Comparison of ENCODE assay signal across 21 cellular contexts in genomic region chr4:1411436-1412375, GRCh38. TPM values are rescaled to one million over a fixed set of nuclear protein-coding genes. Genes with fewer than 3 reads are reported as not detected.
DNase-seq lines count a peak whose midpoint lies in the region; TF ChIP-seq lines count a peak whose summit lies in the region.
"Had no signal": no experiment of that assay in that cellular context is flagged by ENCODE, and none has a peak within 500 bp of the region (broad histone marks: within the 10 kb centered on the region; RNA-seq: fewer than 3 reads in every experiment).

No MANE protein-coding gene starts in this region.

- H3K27ac ChIP-seq in OCI-LY7 (ENCODE audit: low read depth, low read length, poor library complexity, severe bottlenecking), result no peak overlapping the region
- H3K27ac ChIP-seq: esophagus muscularis mucosa, SJCRH30, tibial nerve had no signal

- peak; percentile 23 for DNase-seq in AG08396 (ENCODE audit: low spot score)
- DNase-seq in Daoy (ENCODE audit: low read depth), result peak; percentile 7
- DNase-seq in OCI-LY7 (ENCODE audit: low spot score), result no peak
- DNase-seq in hepatic stellate cell (ENCODE audit: low spot score), result peak; percentile 9
- DNase-seq in NCI-H187 (lab: John Stamatoyannopoulos, UW), result no peak
- DNase-seq in activated naive CD4-positive, alpha-beta T cell treated with anti-CD3 and anti-CD28 coated beads, Interleukin-2, amount 10 ng/mL, durations not matched to agents 7 days and 5 days, result no peak
- DNase-seq in type B pancreatic cell (ENCODE audit: extremely low spot score, unreplicated experiment), result no peak
- DNase-seq in nephron progenitor cell, result no peak
- DNase-seq: C1 segment of cervical spinal cord; DMS53; NCI-H2029 treated with DMSO at 0.1 percent for 48 hours; NCI-H510A; SJCRH30; stimulated activated naive CD4-positive, alpha-beta T cell had no signal

- H3K4me3 Mint-ChIP-seq in activated naive CD4-positive, alpha-beta T cell treated with anti-CD3 and anti-CD28 coated beads, Interleukin-2, amount 10 ng/mL, durations not matched to agents 7 days and 5 days, result no peak overlapping the region
- H3K4me3 Mint-ChIP-seq in type B pancreatic cell, result no peak overlapping the region
- H3K4me3 Mint-ChIP-seq in nephron progenitor cell, result no peak overlapping the region
- H3K4me3 Mint-ChIP-seq: activated naive CD4-positive, alpha-beta T cell treated with anti-CD3 and anti-CD28 coated beads, Interleukin-2, amount 50 U/mL, for 24 hours; natural killer cell treated with Interleukin-12 subunit alpha and Interleukin-12 subunit beta and Interleukin-15 and Interleukin-18, amount 100 ng/mL, for 72 hours had no signal

- H3K36me3 ChIP-seq in OCI-LY7 (ENCODE audit: insufficient read depth, low read length), result no peaks in the 10 kb centered on the region
- H3K36me3 ChIP-seq: esophagus muscularis mucosa, SJCRH30, tibial nerve had no signal

- no peak overlapping the region for H3K4me3 ChIP-seq in OCI-LY7 (ENCODE audit: low read depth, low read length, poor library complexity, severe bottlenecking)
- H3K4me3 ChIP-seq: esophagus muscularis mucosa, SJCRH30, tibial nerve had no signal

- POLR2A ChIA-PET in OCI-LY7 (lab: Charles Lee), result no interaction called here

- H3K9me3 Mint-ChIP-seq in activated naive CD4-positive, alpha-beta T cell treated with anti-CD3 and anti-CD28 coated beads, Interleukin-2, amount 10 ng/mL, durations not matched to agents 7 days and 5 days, result peaks cover 2% of the 10 kb centered on the region
- H3K9me3 Mint-ChIP-seq in type B pancreatic cell, result no peaks in the 10 kb centered on the region
- peaks cover 20% of the 10 kb centered on the region for H3K9me3 Mint-ChIP-seq in nephron progenitor cell
- H3K9me3 Mint-ChIP-seq: activated naive CD4-positive, alpha-beta T cell treated with anti-CD3 and anti-CD28 coated beads, Interleukin-2, amount 50 U/mL, for 24 hours; natural killer cell treated with Interleukin-12 subunit alpha and Interleukin-12 subunit beta and Interleukin-15 and Interleukin-18, amount 100 ng/mL, for 72 hours had no signal

- H3K79me2 ChIP-seq in OCI-LY7 (ENCODE audit: insufficient read depth, low read depth, low read length), result no peaks in the 10 kb centered on the region

- intact Hi-C loops in OCI-LY7 (cut with micrococcal nuclease; ENCODE audit: unreplicated experiment), result no loop called here

- peaks cover 5% of the 10 kb centered on the region for H3K36me3 Mint-ChIP-seq in activated naive CD4-positive, alpha-beta T cell treated with anti-CD3 and anti-CD28 coated beads, Interleukin-2, amount 10 ng/mL, durations not matched to agents 7 days and 5 days
- no peaks in the 10 kb centered on the region for H3K36me3 Mint-ChIP-seq in type B pancreatic cell
- H3K36me3 Mint-ChIP-seq in nephron progenitor cell (ENCODE audit: low read depth), result no peaks in the 10 kb centered on the region
- H3K36me3 Mint-ChIP-seq: natural killer cell treated with Interleukin-12 subunit alpha and Interleukin-12 subunit beta and Interleukin-15 and Interleukin-18, amount 100 ng/mL, for 72 hours had no signal

- H3K27me3 Mint-ChIP-seq in activated naive CD4-positive, alpha-beta T cell treated with anti-CD3 and anti-CD28 coated beads, Interleukin-2, amount 10 ng/mL, durations not matched to agents 7 days and 5 days, result peaks cover 92% of the 10 kb centered on the region
- H3K27me3 Mint-ChIP-seq in type B pancreatic cell (peaks cover 76% of the 10 kb centered on the region), nephron progenitor cell (ENCODE audit: low read depth, poor library complexity) (peaks cover 94% of the 10 kb centered on the region)

- H2AFZ ChIP-seq in OCI-LY7 (ENCODE audit: low read length), result no peak overlapping the region

- H3K4me1 ChIP-seq in OCI-LY7 (ENCODE audit: insufficient read depth, low read length, poor library complexity, severe bottlenecking), result no peaks in the 10 kb centered on the region
- H3K4me1 ChIP-seq: SJCRH30 had no signal

- H3K9me2 ChIP-seq in OCI-LY7 (ENCODE audit: insufficient read depth, low read length), result no peaks in the 10 kb centered on the region

- no peak overlapping the region for H3K27ac Mint-ChIP-seq in activated naive CD4-positive, alpha-beta T cell treated with anti-CD3 and anti-CD28 coated beads, Interleukin-2, amount 10 ng/mL, durations not matched to agents 7 days and 5 days
- H3K27ac Mint-ChIP-seq in type B pancreatic cell (no peak overlapping the region), nephron progenitor cell (no peak overlapping the region)
- H3K27ac Mint-ChIP-seq: activated naive CD4-positive, alpha-beta T cell treated with anti-CD3 and anti-CD28 coated beads, Interleukin-2, amount 50 U/mL, for 24 hours; natural killer cell treated with Interleukin-12 subunit alpha and Interleukin-12 subunit beta and Interleukin-15 and Interleukin-18, amount 100 ng/mL, for 72 hours had no signal

- H4K20me1 ChIP-seq in OCI-LY7 (ENCODE audit: insufficient read depth, low read length), result no peaks in the 10 kb centered on the region

- CTCF ChIA-PET in OCI-LY7 (lab: Charles Lee; ENCODE audit: unreplicated experiment), result no interaction called here
- CTCF ChIA-PET in activated naive CD4-positive, alpha-beta T cell treated with anti-CD3 and anti-CD28 coated beads, Interleukin-2, amount 10 ng/mL, durations not matched to agents 7 days and 5 days (lab: Charles Lee), result no interaction called here

- TF ChIP-seq CTCF in OCI-LY7 (conservative IDR thresholded peaks at IDR 0.05; ENCODE audit: low read length) (0 out of 2 replicates have a peak, but pooled peaks have one; percentile 26), type B pancreatic cell (conservative IDR thresholded peaks at IDR 0.05) (no peak), nephron progenitor cell (IDR thresholded peaks at IDR 0.05) (no peak)

- no TSS peak for BruUV-seq in OCI-LY7 (replicated peaks; lab: Mats Ljungman, UMichigan)

- peaks cover 2% of the 10 kb centered on the region for H3K4me1 Mint-ChIP-seq in activated naive CD4-positive, alpha-beta T cell treated with anti-CD3 and anti-CD28 coated beads, Interleukin-2, amount 10 ng/mL, durations not matched to agents 7 days and 5 days
- H3K4me1 Mint-ChIP-seq in type B pancreatic cell (ENCODE audit: unreplicated experiment) (no peaks in the 10 kb centered on the region), nephron progenitor cell (no peaks in the 10 kb centered on the region)

- H3K9me3 ChIP-seq in OCI-LY7 (ENCODE audit: low read length), result no peaks in the 10 kb centered on the region
- H3K9me3 ChIP-seq: esophagus muscularis mucosa, SJCRH30, tibial nerve had no signal

- no peak overlapping the region for H3K4me2 ChIP-seq in OCI-LY7 (ENCODE audit: low read length)

RNA-seq across cellular contexts. Expression of gene NKX1-1, which starts 5.5 kb away (rescaled TPM):
- not detected in 2 replicates for total RNA-seq in Daoy (2014; rRNA removed; shearing (Covaris generic))
- not detected in 2 replicates for total RNA-seq in OCI-LY7 (2014; rRNA removed; shearing (Covaris generic))
- not detected in 2 replicates for total RNA-seq in OCI-LY7 (2022)
- total RNA-seq in type B pancreatic cell (ENCODE audit: low replicate concordance), result not detected in 2 replicates
- total RNA-seq: dermis microvascular lymphatic vessel endothelial cell; esophagus muscularis mucosa; natural killer cell treated with Interleukin-12 subunit alpha and Interleukin-12 subunit beta and Interleukin-15 and Interleukin-18, amount 100 ng/mL, for 72 hours; pulmonary artery endothelial cell; SJCRH30; T-helper 2 cell treated with Interferon-gamma antibody and Interleukin-4, amounts not matched to agents 100 ng/mL and 5 ng/mL, for 36 hours; tibial nerve had no signal

Comparison
In these comparisons a context has a peak if more than half of its experiments do, and no peak if none do; other contexts are left out.
1. DNase-seq: peak in AG08396 (single experiment), Daoy (single experiment) and hepatic stellate cell (single experiment); none in OCI-LY7 (single experiment), NCI-H187 (0 of 2), activated naive CD4-positive, alpha-beta T cell treated with anti-CD3 and anti-CD28 coated beads, Interleukin-2, amount 10 ng/mL, durations not matched to agents 7 days and 5 days (single experiment), type B pancreatic cell (single experiment) and nephron progenitor cell (single experiment).